ENCODE assay signal across 8 cellular contexts in genomic region chr9:131276891-131277672, GRCh38. TPM values are rescaled to one million over a fixed set of nuclear protein-coding genes. Genes with fewer than 3 reads are reported as not detected.
A peak's percentile ranks its signal among the peaks of the same experiment; 100 is the strongest.
DNase-seq lines count a peak whose midpoint lies in the region; ATAC-seq and TF ChIP-seq lines count a peak whose summit lies in the region.

No MANE protein-coding gene starts in this region.

- TF ChIP-seq CTCF in AG09309 (IDR thresholded peaks at IDR 0.05; ENCODE audit: control insufficient read depth, insufficient read depth, low read depth, low read length, missing control alignments) (no peak), fibroblast of the aortic adventitia (IDR thresholded peaks at IDR 0.05; ENCODE audit: insufficient read depth, low read length) (no peak)

- no peaks in the 10 kb centered on the region for H3K9me3 ChIP-seq in skeletal muscle satellite cell (replicated peaks; ENCODE audit: low read length)

- H3K27me3 ChIP-seq in H7 (ENCODE audit: control insufficient read depth, insufficient read depth, low read length) (peaks cover 23% of the 10 kb centered on the region), skeletal muscle satellite cell (ENCODE audit: control insufficient read depth, insufficient read depth, low read length) (peaks cover 37% of the 10 kb centered on the region)

- H3K4me3 Mint-ChIP-seq in activated T-helper 1 cell treated with anti-CD3 and anti-CD28 coated beads, Interleukin-12 subunit alpha, Interleukin-12 subunit beta, Interleukin-2, Interleukin-4 antibody, amounts not matched to agents 30 ng/mL and 10 ng/mL and 1 ng/mL, durations not matched to agents 14 hours and 24 hours and 36 hours = no peak overlapping the region

- H3K4me2 ChIP-seq in skeletal muscle satellite cell (ENCODE audit: low read length) = peak overlapping the region; percentile 73

- intact Hi-C loops in activated T-helper 1 cell treated with anti-CD3 and anti-CD28 coated beads, Interleukin-12 subunit alpha, Interleukin-12 subunit beta, Interleukin-2, Interleukin-4 antibody, amounts not matched to agents 30 ng/mL and 10 ng/mL and 1 ng/mL, durations not matched to agents 14 hours and 24 hours and 36 hours (cut with micrococcal nuclease) = loop anchor here (1.0 to 5.0 kb wide), 2 partner anchors 39 to 450 kb away; no protein-coding TSS in a partner anchor

- H3K4me3 ChIP-seq in AG09309 (ENCODE audit: control insufficient read depth, low read depth, low read length) = peak overlapping the region; percentile 37
- peak overlapping the region; percentile 54 for H3K4me3 ChIP-seq in H7 (ENCODE audit: insufficient read depth, low read depth, low read length)
- H3K4me3 ChIP-seq in fibroblast of the aortic adventitia (ENCODE audit: low read depth, low read length) = peak overlapping the region; percentile 57
- H3K4me3 ChIP-seq in skeletal muscle satellite cell (ENCODE audit: low read length) = peak overlapping the region; percentile 65

- H3K9me3 Mint-ChIP-seq in activated T-helper 1 cell treated with anti-CD3 and anti-CD28 coated beads, Interleukin-12 subunit alpha, Interleukin-12 subunit beta, Interleukin-2, Interleukin-4 antibody, amounts not matched to agents 30 ng/mL and 10 ng/mL and 1 ng/mL, durations not matched to agents 14 hours and 24 hours and 36 hours = no peaks in the 10 kb centered on the region

- peaks cover 34% of the 10 kb centered on the region for H3K4me1 Mint-ChIP-seq in activated T-helper 1 cell treated with anti-CD3 and anti-CD28 coated beads, Interleukin-12 subunit alpha, Interleukin-12 subunit beta, Interleukin-2, Interleukin-4 antibody, amounts not matched to agents 30 ng/mL and 10 ng/mL and 1 ng/mL, durations not matched to agents 14 hours and 24 hours and 36 hours (ENCODE audit: low read depth)

- H3K36me3 ChIP-seq in H7 (replicated peaks; ENCODE audit: control insufficient read depth, insufficient read depth, low read length) (no peaks in the 10 kb centered on the region), skeletal muscle satellite cell (ENCODE audit: insufficient read depth, low read length) (no peaks in the 10 kb centered on the region)

- no peak overlapping the region for H3K27ac Mint-ChIP-seq in activated T-helper 1 cell treated with anti-CD3 and anti-CD28 coated beads, Interleukin-12 subunit alpha, Interleukin-12 subunit beta, Interleukin-2, Interleukin-4 antibody, amounts not matched to agents 30 ng/mL and 10 ng/mL and 1 ng/mL, durations not matched to agents 14 hours and 24 hours and 36 hours

- no peaks in the 10 kb centered on the region for H3K4me1 ChIP-seq in skeletal muscle satellite cell (ENCODE audit: control insufficient read depth, insufficient read depth, low read length)

- peaks cover 37% of the 10 kb centered on the region for H3K36me3 Mint-ChIP-seq in activated T-helper 1 cell treated with anti-CD3 and anti-CD28 coated beads, Interleukin-12 subunit alpha, Interleukin-12 subunit beta, Interleukin-2, Interleukin-4 antibody, amounts not matched to agents 30 ng/mL and 10 ng/mL and 1 ng/mL, durations not matched to agents 14 hours and 24 hours and 36 hours (ENCODE audit: low read depth)

- peaks cover 11% of the 10 kb centered on the region for H3K27me3 Mint-ChIP-seq in activated T-helper 1 cell treated with anti-CD3 and anti-CD28 coated beads, Interleukin-12 subunit alpha, Interleukin-12 subunit beta, Interleukin-2, Interleukin-4 antibody, amounts not matched to agents 30 ng/mL and 10 ng/mL and 1 ng/mL, durations not matched to agents 14 hours and 24 hours and 36 hours (ENCODE audit: insufficient read depth)

- no peak for DNase-seq in AG09309 (ENCODE audit: low read depth)
- DNase-seq in H7 = peak; percentile 88
- DNase-seq in activated CD4-positive, alpha-beta T cell treated with anti-CD3 and anti-CD28 coated beads, Interleukin-2, amount 50 U/mL, for 48 hours = peak; percentile 27 to 43
- DNase-seq in fibroblast of the aortic adventitia (ENCODE audit: low read depth) = no peak
- DNase-seq in cerebellar cortex (ENCODE audit: low spot score) = no peak
- no peak for DNase-seq in activated T-helper 1 cell treated with anti-CD3 and anti-CD28 coated beads, Interleukin-12 subunit alpha, Interleukin-12 subunit beta, Interleukin-2, Interleukin-4 antibody, amounts not matched to agents 30 ng/mL and 10 ng/mL and 1 ng/mL, durations not matched to agents 14 hours and 24 hours and 36 hours (ENCODE audit: low spot score)

- no peak overlapping the region for H3K9ac ChIP-seq in skeletal muscle satellite cell (ENCODE audit: low read depth, low read length)

- ATAC-seq in GM18867 (IDR thresholded peaks at IDR 0.05; ENCODE audit: unreplicated experiment) = no peak

RNA-seq across cellular contexts. Expression of gene FAM78A, which starts 0.8 kb away (rescaled TPM):
- 1.6 and 3.4 TPM in 2 replicates for total RNA-seq in H7 (2014; rRNA removed; shearing (Covaris generic))
- 0.25 and 0.36 TPM in 2 replicates for total RNA-seq in fibroblast of the aortic adventitia (ENCODE audit: low replicate concordance)
- 3.3 and 3.7 TPM in 2 replicates for total RNA-seq in skeletal muscle satellite cell (2012; rRNA removed)
- total RNA-seq in activated T-helper 1 cell treated with anti-CD3 and anti-CD28 coated beads, Interleukin-12 subunit alpha, Interleukin-12 subunit beta, Interleukin-2, Interleukin-4 antibody, amounts not matched to agents 30 ng/mL and 10 ng/mL and 1 ng/mL, durations not matched to agents 14 hours and 24 hours and 36 hours = 52.8 and 54.3 TPM in 2 replicates

RNA-seq across cellular contexts. Expression of gene PLPP7, which starts 12.4 kb away (rescaled TPM):
- 8.2 and 8.8 TPM in 2 replicates for total RNA-seq in H7 (2014; rRNA removed; shearing (Covaris generic))
- total RNA-seq in fibroblast of the aortic adventitia (ENCODE audit: low replicate concordance) = 5.6 and 9.8 TPM in 2 replicates
- total RNA-seq in skeletal muscle satellite cell (2012; rRNA removed) = 16.0 and 16.6 TPM in 2 replicates
- total RNA-seq in activated T-helper 1 cell treated with anti-CD3 and anti-CD28 coated beads, Interleukin-12 subunit alpha, Interleukin-12 subunit beta, Interleukin-2, Interleukin-4 antibody, amounts not matched to agents 30 ng/mL and 10 ng/mL and 1 ng/mL, durations not matched to agents 14 hours and 24 hours and 36 hours = 0.10 TPM in 1 of 2 replicates, not detected in the other

Comparison
In these comparisons a context has a peak if more than half of its experiments do, and no peak if none do; other contexts are left out.
1. DNase-seq: peak in H7 (single experiment) and activated CD4-positive, alpha-beta T cell treated with anti-CD3 and anti-CD28 coated beads, Interleukin-2, amount 50 U/mL, for 48 hours (2 of 2); none in AG09309 (single experiment), fibroblast of the aortic adventitia (single experiment), cerebellar cortex (single experiment) and activated T-helper 1 cell treated with anti-CD3 and anti-CD28 coated beads, Interleukin-12 subunit alpha, Interleukin-12 subunit beta, Interleukin-2, Interleukin-4 antibody, amounts not matched to agents 30 ng/mL and 10 ng/mL and 1 ng/mL, durations not matched to agents 14 hours and 24 hours and 36 hours (single experiment).
2. RNA of gene FAM78A, which starts 0.8 kb away (total RNA-seq): 52.8 to 54.3 TPM in activated T-helper 1 cell treated with anti-CD3 and anti-CD28 coated beads, Interleukin-12 subunit alpha, Interleukin-12 subunit beta, Interleukin-2, Interleukin-4 antibody, amounts not matched to agents 30 ng/mL and 10 ng/mL and 1 ng/mL, durations not matched to agents 14 hours and 24 hours and 36 hours; 1.6 to 3.4 TPM in H7 and 0.25 to 0.36 TPM in fibroblast of the aortic adventitia; every median in the first group is over 10 times any median in the second.
3. Peak in every context shown above with its lines, with median percentiles within 50 percentile points of each other: H3K4me3 ChIP-seq.